Comparison of ENCODE assay signal across 16 cellular contexts in the genomic region with DNA sequence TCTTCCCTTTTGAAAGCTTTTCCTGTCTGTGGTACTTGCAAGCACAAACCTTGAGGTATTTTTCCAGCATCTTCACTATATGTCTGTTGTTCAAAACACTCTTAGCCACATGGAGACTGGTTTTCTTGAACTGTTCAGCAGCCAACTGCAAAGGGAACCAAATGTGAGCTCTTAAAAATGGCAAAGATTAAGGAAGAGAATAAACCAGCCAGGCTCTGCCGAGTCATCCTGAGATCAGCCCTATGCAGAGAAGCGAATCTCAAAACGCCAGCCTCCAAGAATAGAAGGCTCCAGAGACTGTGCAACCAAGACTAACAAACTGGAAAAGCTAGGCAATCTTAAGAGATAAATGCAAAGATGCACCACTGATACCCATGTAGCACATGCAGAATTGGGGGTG. TPM values are rescaled to one million over a fixed set of nuclear protein-coding genes. Genes with fewer than 3 reads are reported as not detected.
DNase-seq lines count a peak whose midpoint lies in the region; ATAC-seq and TF ChIP-seq lines count a peak whose summit lies in the region.
"Had no signal": no experiment of that assay in that cellular context is flagged by ENCODE, and none has a peak within 500 bp of the region (broad histone marks: within the 10 kb centered on the region; RNA-seq: fewer than 3 reads in every experiment).

No MANE protein-coding gene starts in this region.

- H2AFZ ChIP-seq in SK-N-SH (ENCODE audit: low read depth) = no peak overlapping the region
- H2AFZ ChIP-seq: hepatocyte had no signal

- CTCF ChIA-PET in activated CD8-positive, alpha-beta T cell treated with anti-CD3 and anti-CD28 coated beads for 36 hours (lab: Charles Lee) = interaction anchor here (1.1 to 1.6 kb wide), 3 partner anchors 9 to 77 kb away, joined by 3 read pairs; no protein-coding TSS in a partner anchor
- CTCF ChIA-PET in SK-N-SH (lab: Yijun Ruan, JAX) = interaction anchor here (0.6 to 1.7 kb wide), 2 partner anchors 17 to 120 kb away, joined by 3 to 5 read pairs; no protein-coding TSS in a partner anchor

- no peak overlapping the region for H3K4me3 Mint-ChIP-seq in activated CD4-positive, alpha-beta T cell treated with anti-CD3 and anti-CD28 coated beads, Interleukin-2, amount 10 ng/mL, durations not matched to agents 24 days and 14 days
- no peak overlapping the region for H3K4me3 Mint-ChIP-seq in activated CD8-positive, alpha-beta T cell treated with anti-CD3 and anti-CD28 coated beads for 36 hours

- no peaks in the 10 kb centered on the region for H3K27me3 Mint-ChIP-seq in activated CD4-positive, alpha-beta T cell treated with anti-CD3 and anti-CD28 coated beads, Interleukin-2, amount 10 ng/mL, durations not matched to agents 24 days and 14 days
- no peaks in the 10 kb centered on the region for H3K27me3 Mint-ChIP-seq in activated CD8-positive, alpha-beta T cell treated with anti-CD3 and anti-CD28 coated beads for 36 hours

- no peaks in the 10 kb centered on the region for H3K9me3 ChIP-seq in SK-N-SH
- H3K9me3 ChIP-seq: ascending aorta, Peyer's patch had no signal

- H3K9me3 Mint-ChIP-seq in activated CD4-positive, alpha-beta T cell treated with anti-CD3 and anti-CD28 coated beads, Interleukin-2, amount 10 ng/mL, durations not matched to agents 24 days and 14 days = no peaks in the 10 kb centered on the region
- no peaks in the 10 kb centered on the region for H3K9me3 Mint-ChIP-seq in activated CD8-positive, alpha-beta T cell treated with anti-CD3 and anti-CD28 coated beads for 36 hours

- H3K9me2 ChIP-seq in SK-N-SH = no peaks in the 10 kb centered on the region

- no peak for TF ChIP-seq RAD21 in SK-N-SH (IDR thresholded peaks at IDR 0.05; ENCODE audit: low read length)

- H3K9ac ChIP-seq in SK-N-SH = no peak overlapping the region

- H3K27me3 ChIP-seq in SK-N-SH (ENCODE audit: insufficient read depth) = no peaks in the 10 kb centered on the region
- H3K27me3 ChIP-seq: ascending aorta, hepatocyte, Peyer's patch had no signal

- intact Hi-C loops in activated CD4-positive, alpha-beta T cell treated with anti-CD3 and anti-CD28 coated beads, Interleukin-2, amount 10 ng/mL, durations not matched to agents 24 days and 14 days (cut with micrococcal nuclease) = no loop called here
- intact Hi-C loops in activated CD8-positive, alpha-beta T cell treated with anti-CD3 and anti-CD28 coated beads for 36 hours (cut with micrococcal nuclease) = no loop called here

- H3K27ac ChIP-seq in SK-N-SH (ENCODE audit: low read depth in 2 of 2, low read length in 1 of 2) = no peak overlapping the region
- H3K27ac ChIP-seq: ascending aorta, hepatocyte, Peyer's patch had no signal

- POLR2A ChIA-PET in activated CD8-positive, alpha-beta T cell treated with anti-CD3 and anti-CD28 coated beads for 36 hours (lab: Charles Lee) = interaction anchor here (0.6 to 5.3 kb wide), 7 partner anchors 9 to 149 kb away, joined by 3 to 34 read pairs (median 4); a partner anchor contains a TSS
- POLR2A ChIA-PET in SK-N-SH (lab: Yijun Ruan, JAX) = interaction anchor here (2.0 kb wide), 1 partner anchor 21 kb away, joined by 5 read pairs; a partner anchor contains a TSS

- ATAC-seq in activated CD8-positive, alpha-beta T cell treated with anti-CD3 and anti-CD28 coated beads for 36 hours = no peak
- ATAC-seq: esophagus mucosa had no signal

- no peaks in the 10 kb centered on the region for H3K4me1 ChIP-seq in SK-N-SH (ENCODE audit: control insufficient read depth in 1 of 2, insufficient read depth in 2 of 2, low read depth in 1 of 2, low read length in 1 of 2)
- H3K4me1 ChIP-seq: ascending aorta had no signal

- no peak for TF ChIP-seq CTCF in activated CD8-positive, alpha-beta T cell treated with anti-CD3 and anti-CD28 coated beads for 36 hours (IDR thresholded peaks at IDR 0.05)
- TF ChIP-seq CTCF in fibroblast of villous mesenchyme (IDR thresholded peaks at IDR 0.05; ENCODE audit: insufficient read depth, low read depth, low read length) (no peak), SK-N-SH (IDR thresholded peaks at IDR 0.05) (no peak)

- peaks cover 45 to 50% of the 10 kb centered on the region in 2 experiments for H3K36me3 ChIP-seq in SK-N-SH (replicated peaks in 1 of 2; ENCODE audit: control insufficient read depth in 1 of 2, insufficient read depth in 2 of 2, low read length in 1 of 2)

- no peak for DNase-seq in activated CD4-positive, alpha-beta T cell treated with anti-CD3 and anti-CD28 coated beads, Interleukin-2, amount 10 ng/mL, durations not matched to agents 24 days and 14 days
- DNase-seq in activated CD4-positive, alpha-beta T cell treated with anti-CD3 and anti-CD28 coated beads, Interleukin-2, amount 50 U/mL, for 1 hour = no peak
- DNase-seq in activated CD8-positive, alpha-beta T cell treated with anti-CD3 and anti-CD28 coated beads for 36 hours = no peak
- peak; percentile 18 for DNase-seq in fibroblast of villous mesenchyme (ENCODE audit: low read depth)
- peak; percentile 30 for DNase-seq in stromal cell of bone marrow (ENCODE audit: low read depth)
- no peak for DNase-seq in HCEC 1CT
- no peak for DNase-seq in SK-N-SH
- DNase-seq in amniotic stem cell (lab: John Stamatoyannopoulos, UW) = no peak
- DNase-seq: activated CD4-positive, alpha-beta T cell treated with anti-CD3 and anti-CD28 coated beads for 1 hour; NCI-H2107; NCI-H526 treated with DMSO at 0.1 percent for 48 hours; Peyer's patch; SW 1271 had no signal

- no peak overlapping the region for H3K4me2 ChIP-seq in SK-N-SH
- H3K4me2 ChIP-seq: hepatocyte had no signal

- peak overlapping the region; percentile 57 for H3K27ac Mint-ChIP-seq in activated CD4-positive, alpha-beta T cell treated with anti-CD3 and anti-CD28 coated beads, Interleukin-2, amount 10 ng/mL, durations not matched to agents 24 days and 14 days
- H3K27ac Mint-ChIP-seq in activated CD8-positive, alpha-beta T cell treated with anti-CD3 and anti-CD28 coated beads for 36 hours = peak overlapping the region; percentile 37

- H3K79me2 ChIP-seq in SK-N-SH (ENCODE audit: insufficient read depth) = no peaks in the 10 kb centered on the region
- H3K79me2 ChIP-seq: hepatocyte had no signal

- no peaks in the 10 kb centered on the region for H4K20me1 ChIP-seq in SK-N-SH (ENCODE audit: insufficient read depth)

- H3K4me3 ChIP-seq in fibroblast of villous mesenchyme (ENCODE audit: low read depth, low read length) = no peak overlapping the region
- H3K4me3 ChIP-seq in SK-N-SH (ENCODE audit: low read depth in 2 of 2, low read length in 1 of 2) = no peak overlapping the region
- H3K4me3 ChIP-seq: ascending aorta, hepatocyte, Peyer's patch had no signal

- no peak for TF ChIP-seq EP300 in SK-N-SH (IDR thresholded peaks at IDR 0.05; ENCODE audit: borderline replicate concordance in 1 of 2, low read depth in 1 of 2, low read length in 1 of 2)

- 81% methylated on average over 3 of the region's 3 CpGs for WGBS in SK-N-SH (ENCODE audit: low lambda C conversion rate)

- peaks cover 2% of the 10 kb centered on the region for H3K4me1 Mint-ChIP-seq in activated CD4-positive, alpha-beta T cell treated with anti-CD3 and anti-CD28 coated beads, Interleukin-2, amount 10 ng/mL, durations not matched to agents 24 days and 14 days
- peaks cover 2% of the 10 kb centered on the region for H3K4me1 Mint-ChIP-seq in activated CD8-positive, alpha-beta T cell treated with anti-CD3 and anti-CD28 coated beads for 36 hours (ENCODE audit: low read depth)

- peaks cover 6% of the 10 kb centered on the region for H3F3A ChIP-seq in SK-N-SH (replicated peaks; ENCODE audit: insufficient read depth)

- H3K36me3 Mint-ChIP-seq in activated CD4-positive, alpha-beta T cell treated with anti-CD3 and anti-CD28 coated beads, Interleukin-2, amount 10 ng/mL, durations not matched to agents 24 days and 14 days (ENCODE audit: low read depth) = peaks cover 64% of the 10 kb centered on the region
- peaks cover 59% of the 10 kb centered on the region for H3K36me3 Mint-ChIP-seq in activated CD8-positive, alpha-beta T cell treated with anti-CD3 and anti-CD28 coated beads for 36 hours (ENCODE audit: low read depth)

TF ChIP-seq in SK-N-SH, 30 proteins besides CTCF, POLR2A, EP300 and RAD21 (continues in another document):
- no peak for TF ChIP-seq NRF1 (IDR thresholded peaks at IDR 0.05; ENCODE audit: low read depth, low read length)
- no peak for TF ChIP-seq GABPA (IDR thresholded peaks at IDR 0.05; ENCODE audit: low read depth)
- TF ChIP-seq EZH2phosphoT487 (IDR thresholded peaks at IDR 0.05; ENCODE audit: borderline replicate concordance, low read depth) = no peak
- TF ChIP-seq, protein P1, sequence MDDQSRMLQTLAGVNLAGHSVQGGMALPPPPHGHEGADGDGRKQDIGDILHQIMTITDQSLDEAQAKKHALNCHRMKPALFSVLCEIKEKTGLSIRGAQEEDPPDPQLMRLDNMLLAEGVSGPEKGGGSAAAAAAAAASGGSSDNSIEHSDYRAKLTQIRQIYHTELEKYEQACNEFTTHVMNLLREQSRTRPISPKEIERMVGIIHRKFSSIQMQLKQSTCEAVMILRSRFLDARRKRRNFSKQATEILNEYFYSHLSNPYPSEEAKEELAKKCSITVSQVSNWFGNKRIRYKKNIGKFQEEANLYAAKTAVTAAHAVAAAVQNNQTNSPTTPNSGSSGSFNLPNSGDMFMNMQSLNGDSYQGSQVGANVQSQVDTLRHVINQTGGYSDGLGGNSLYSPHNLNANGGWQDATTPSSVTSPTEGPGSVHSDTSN (IDR thresholded peaks at IDR 0.05) = no peak

RNA-seq across cellular contexts. Expression of a gene that starts 20.7 kb away (rescaled TPM):
- total RNA-seq in activated CD4-positive, alpha-beta T cell treated with anti-CD3 and anti-CD28 coated beads, Interleukin-2, amount 10 ng/mL, durations not matched to agents 24 days and 14 days = 55.4 and 56.2 TPM in 2 replicates
- 10 to 100 TPM; 47.6 to 48.2 TPM for total RNA-seq in activated CD8-positive, alpha-beta T cell treated with anti-CD3 and anti-CD28 coated beads for 36 hours
- 16.0 and 19.6 TPM in 2 replicates for total RNA-seq in fibroblast of villous mesenchyme
- 17.2 and 21.0 TPM in 2 replicates for polyA plus RNA-seq in SK-N-SH (2012; rRNA removed)
- 12.2 and 13.6 TPM in 2 replicates for polyA plus RNA-seq in SK-N-SH (2012; cell fraction: cytosol; rRNA removed)
- 56.1 and 57.2 TPM in 2 replicates for polyA plus RNA-seq in SK-N-SH (2012; cell fraction: nucleus; rRNA removed)

RNA-seq across cellular contexts. Expression of a gene that starts 26.6 kb away (rescaled TPM):
- 109 TPM in 2 replicates for total RNA-seq in activated CD4-positive, alpha-beta T cell treated with anti-CD3 and anti-CD28 coated beads, Interleukin-2, amount 10 ng/mL, durations not matched to agents 24 days and 14 days
- 10 to 100 TPM; 94.3 to 99.6 TPM for total RNA-seq in activated CD8-positive, alpha-beta T cell treated with anti-CD3 and anti-CD28 coated beads for 36 hours
- total RNA-seq in fibroblast of villous mesenchyme = 25.8 and 26.3 TPM in 2 replicates
- 5.6 and 10.0 TPM in 2 replicates for polyA plus RNA-seq in SK-N-SH (2012; rRNA removed)
- 7.0 and 8.3 TPM in 2 replicates for polyA plus RNA-seq in SK-N-SH (2012; cell fraction: cytosol; rRNA removed)
- 19.9 and 22.9 TPM in 2 replicates for polyA plus RNA-seq in SK-N-SH (2012; cell fraction: nucleus; rRNA removed)

RNA-seq across cellular contexts. Expression of a gene that starts 59.9 kb away (rescaled TPM):
- 76.8 and 80.1 TPM in 2 replicates for total RNA-seq in activated CD4-positive, alpha-beta T cell treated with anti-CD3 and anti-CD28 coated beads, Interleukin-2, amount 10 ng/mL, durations not matched to agents 24 days and 14 days
- 10 to 100 TPM; 83.1 to 88.8 TPM for total RNA-seq in activated CD8-positive, alpha-beta T cell treated with anti-CD3 and anti-CD28 coated beads for 36 hours
- 59.6 and 61.3 TPM in 2 replicates for total RNA-seq in fibroblast of villous mesenchyme
- polyA plus RNA-seq in SK-N-SH (2012; rRNA removed) = 44.7 and 46.1 TPM in 2 replicates
- polyA plus RNA-seq in SK-N-SH (2012; cell fraction: cytosol; rRNA removed) = 17.5 and 18.8 TPM in 2 replicates
- 219 and 280 TPM in 2 replicates for polyA plus RNA-seq in SK-N-SH (2012; cell fraction: nucleus; rRNA removed)

Comparison
In these comparisons a context has a peak if more than half of its experiments do, and no peak if none do; other contexts are left out.
1. DNase-seq: peak in fibroblast of villous mesenchyme (single experiment) and stromal cell of bone marrow (single experiment); none in activated CD4-positive, alpha-beta T cell treated with anti-CD3 and anti-CD28 coated beads, Interleukin-2, amount 10 ng/mL, durations not matched to agents 24 days and 14 days (single experiment), activated CD4-positive, alpha-beta T cell treated with anti-CD3 and anti-CD28 coated beads, Interleukin-2, amount 50 U/mL, for 1 hour (single experiment), activated CD8-positive, alpha-beta T cell treated with anti-CD3 and anti-CD28 coated beads for 36 hours (single experiment), HCEC 1CT (single experiment), SK-N-SH (single experiment) and amniotic stem cell (single experiment).